In the genomic region with DNA sequence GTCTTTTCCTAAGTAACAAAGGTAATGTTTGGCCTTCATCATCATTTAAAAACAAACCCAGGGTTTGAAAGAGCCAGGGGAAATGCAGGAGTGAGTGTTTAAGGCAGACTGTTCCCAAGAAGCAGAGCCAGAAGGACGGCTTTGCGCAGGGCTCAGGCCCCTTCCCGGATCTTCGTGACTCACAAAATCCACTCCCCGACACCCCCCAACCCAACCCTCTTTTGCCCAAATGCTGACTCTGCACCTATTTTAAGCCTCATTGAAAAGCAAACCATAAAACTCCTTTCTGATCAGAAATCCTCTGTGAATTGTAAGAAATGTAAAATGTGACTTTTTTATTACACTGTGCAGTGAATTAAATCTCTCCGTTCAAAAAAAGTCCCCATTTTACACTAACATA, we compare ENCODE assay signal across 21 cellular contexts.
DNase-seq lines count a peak whose midpoint lies in the region; TF ChIP-seq lines count a peak whose summit lies in the region.
"Had no signal": no experiment of that assay in that cellular context is flagged by ENCODE, and none has a peak within 500 bp of the region (broad histone marks: within the 10 kb centered on the region; RNA-seq: fewer than 3 reads in every experiment).

No MANE protein-coding gene starts in this region.

- no peaks in the 10 kb centered on the region for H3K27me3 ChIP-seq in iPS-20b (ENCODE audit: insufficient read depth, low read length)
- H3K27me3 ChIP-seq: neutrophil, SJCRH30 had no signal

- peak overlapping the region; percentile 87 for H3K27ac Mint-ChIP-seq in activated T-cell treated with anti-CD3 and anti-CD28 coated beads, Interleukin-2, amount 50 U/mL, for 24 hours
- H3K27ac Mint-ChIP-seq in brain (peak overlapping the region in 4 of 5 experiments; percentile 14 to 83 (median 58)), type B pancreatic cell (peak overlapping the region; percentile 55)

- H3K9me3 Mint-ChIP-seq in activated T-cell treated with anti-CD3 and anti-CD28 coated beads, Interleukin-2, amount 50 U/mL, for 24 hours, result no peaks in the 10 kb centered on the region
- H3K9me3 Mint-ChIP-seq in brain (no peaks in the 10 kb centered on the region), type B pancreatic cell (no peaks in the 10 kb centered on the region)
- H3K9me3 Mint-ChIP-seq: CD4-positive, CD25-positive, alpha-beta regulatory T cell; stimulated activated naive CD8-positive, alpha-beta T cell treated with anti-CD3 and anti-CD28 coated beads, Interleukin-15, Interleukin-2, amounts not matched to agents 100 ng/mL and 50 ng/mL, for 24 hours had no signal

- TF ChIP-seq CTCF in brain (conservative IDR thresholded peaks at IDR 0.05) (no peak), type B pancreatic cell (conservative IDR thresholded peaks at IDR 0.05) (no peak)

- H3K4me1 Mint-ChIP-seq in activated T-cell treated with anti-CD3 and anti-CD28 coated beads, Interleukin-2, amount 50 U/mL, for 24 hours (ENCODE audit: low read depth), result peaks cover 31% of the 10 kb centered on the region
- peaks cover 47% of the 10 kb centered on the region for H3K4me1 Mint-ChIP-seq in brain
- peaks cover 40% of the 10 kb centered on the region for H3K4me1 Mint-ChIP-seq in type B pancreatic cell (ENCODE audit: unreplicated experiment)

- peaks cover 68% of the 10 kb centered on the region for H3K4me1 ChIP-seq in iPS-20b (ENCODE audit: insufficient read depth, low read length)
- H3K4me1 ChIP-seq: SJCRH30 had no signal

- H3K36me3 Mint-ChIP-seq in activated T-cell treated with anti-CD3 and anti-CD28 coated beads, Interleukin-2, amount 50 U/mL, for 24 hours (ENCODE audit: low read depth), result peaks cover 61% of the 10 kb centered on the region
- H3K36me3 Mint-ChIP-seq in brain (peaks cover 7% of the 10 kb centered on the region), type B pancreatic cell (no peaks in the 10 kb centered on the region)

- 0 out of 2 replicates have a peak overlapping the region, but pooled peaks have one; percentile 23 for H3K4me3 ChIP-seq in iPS-20b (ENCODE audit: low read length)
- H3K4me3 ChIP-seq: GM12878, SJCRH30 had no signal

- no peak overlapping the region for H3K4me3 Mint-ChIP-seq in activated T-cell treated with anti-CD3 and anti-CD28 coated beads, Interleukin-2, amount 50 U/mL, for 24 hours
- H3K4me3 Mint-ChIP-seq in brain, result peak overlapping the region in 2 of 5 experiments; percentile 30 to 33
- no peak overlapping the region for H3K4me3 Mint-ChIP-seq in type B pancreatic cell
- H3K4me3 Mint-ChIP-seq: CD4-positive, CD25-positive, alpha-beta regulatory T cell; stimulated activated naive CD8-positive, alpha-beta T cell treated with anti-CD3 and anti-CD28 coated beads, Interleukin-15, Interleukin-2, amounts not matched to agents 100 ng/mL and 50 ng/mL, for 24 hours had no signal

- no peaks in the 10 kb centered on the region for H3K36me3 ChIP-seq in iPS-20b (ENCODE audit: insufficient read depth, low read depth, low read length)

- no peaks in the 10 kb centered on the region for H3K27me3 Mint-ChIP-seq in activated T-cell treated with anti-CD3 and anti-CD28 coated beads, Interleukin-2, amount 50 U/mL, for 24 hours
- no peaks in the 10 kb centered on the region for H3K27me3 Mint-ChIP-seq in brain
- H3K27me3 Mint-ChIP-seq in type B pancreatic cell, result no peaks in the 10 kb centered on the region
- H3K27me3 Mint-ChIP-seq: CD4-positive, CD25-positive, alpha-beta regulatory T cell; stimulated activated naive CD8-positive, alpha-beta T cell treated with anti-CD3 and anti-CD28 coated beads, Interleukin-15, Interleukin-2, amounts not matched to agents 100 ng/mL and 50 ng/mL, for 24 hours had no signal

- DNase-seq in activated T-cell treated with anti-CD3 and anti-CD28 coated beads, Interleukin-2, amount 50 U/mL, for 24 hours, result no peak
- no peak for DNase-seq in activated T-cell treated with anti-CD3 and anti-CD28 coated beads for 4 hours
- DNase-seq in type B pancreatic cell (ENCODE audit: extremely low spot score, unreplicated experiment), result no peak
- no peak for DNase-seq in DMS79 treated with DMSO at 0.1 percent for 48 hours (lab: John Stamatoyannopoulos, UW)
- DNase-seq in NCI-H1048 (lab: John Stamatoyannopoulos, UW), result no peak
- DNase-seq in OCI-M1 (lab: John Stamatoyannopoulos, UW), result no peak
- DNase-seq: 8988T; activated CD4-positive, CD25-positive, alpha-beta regulatory T cell treated with anti-CD3 and anti-CD28 coated beads, Interleukin-2, amount 50 U/mL, for 72 hours; activated gamma-delta T cell; CD4-positive, CD25-positive, alpha-beta regulatory T cell; glutamatergic neuron; KBM-7; left cardiac atrium; NCI-H2029 treated with DMSO at 0.1 percent for 48 hours; NCI-H526 treated with DMSO at 0.1 percent for 48 hours; SJCRH30 had no signal

- H3K9ac ChIP-seq in iPS-20b (ENCODE audit: low read depth, low read length), result peak overlapping the region; percentile 49; the same call in 1 of the 2 replicates

- H3K9me3 ChIP-seq in iPS-20b (ENCODE audit: insufficient read depth, low read depth, low read length), result no peaks in the 10 kb centered on the region
- H3K9me3 ChIP-seq: neutrophil, SJCRH30 had no signal

- peak overlapping the region; percentile 58 for H3K27ac ChIP-seq in iPS-20b (ENCODE audit: low read length)
- H3K27ac ChIP-seq: neutrophil, SJCRH30 had no signal
